ENCODE assay signal across 19 cellular contexts in genomic region chr1:208190784-208191183, GRCh38. TPM values are rescaled to one million over a fixed set of nuclear protein-coding genes. Genes with fewer than 3 reads are reported as not detected.
DNase-seq lines count a peak whose midpoint lies in the region; ATAC-seq, FAIRE-seq and TF ChIP-seq lines count a peak whose summit lies in the region.
"Had no signal": no experiment of that assay in that cellular context is flagged by ENCODE, and none has a peak within 500 bp of the region (broad histone marks: within the 10 kb centered on the region; RNA-seq: fewer than 3 reads in every experiment).

No MANE protein-coding gene starts in this region.

- no peaks in the 10 kb centered on the region for H3K9me3 ChIP-seq in endothelial cell of umbilical vein (replicated peaks; ENCODE audit: control insufficient read depth, insufficient read depth, low read length)
- H3K9me3 ChIP-seq: BE2C, HAP-1 had no signal

- H3K4me3 ChIP-seq in GM23338 (no peak overlapping the region), endothelial cell of umbilical vein (replicated peaks in 1 of 3; ENCODE audit: insufficient read depth in 1 of 3, low read depth in 1 of 3, low read length in 3 of 3) (no peak overlapping the region)
- H3K4me3 ChIP-seq: HAP-1 had no signal

- no TSS peak for BruUV-seq in endothelial cell of umbilical vein (replicated peaks; lab: Mats Ljungman, UMichigan)

- peak; percentile 36 to 66; a peak in 3 of 4 replicates for TF ChIP-seq CTCF in GM23338 (conservative IDR thresholded peaks at IDR 0.05; ENCODE audit: low read depth in 2 of 2)
- no peak for TF ChIP-seq CTCF in endothelial cell of umbilical vein (IDR thresholded peaks at IDR 0.05; ENCODE audit: extremely low read depth in 1 of 2, insufficient read depth in 1 of 2, low read depth in 1 of 2, low read length in 2 of 2)

- H3K36me3 Mint-ChIP-seq in GM23338 (ENCODE audit: low read depth) = no peaks in the 10 kb centered on the region
- H3K36me3 Mint-ChIP-seq: CD4-positive, alpha-beta memory T cell had no signal

- H3K4me2 ChIP-seq in GM23338 (no peak overlapping the region), endothelial cell of umbilical vein (ENCODE audit: insufficient read depth, low read length) (no peak overlapping the region)

- H3K27ac Mint-ChIP-seq in GM23338 = no peak overlapping the region
- H3K27ac Mint-ChIP-seq: CD4-positive, alpha-beta memory T cell; IgD-negative memory B cell; T-helper 17 cell had no signal

- H3K4me1 ChIP-seq in GM23338 (ENCODE audit: insufficient read depth) (no peaks in the 10 kb centered on the region), endothelial cell of umbilical vein (ENCODE audit: control insufficient read depth, extremely low read depth, insufficient read depth, low read length) (peaks cover 10% of the 10 kb centered on the region)
- H3K4me1 ChIP-seq: HAP-1 had no signal

- no peak for TF ChIP-seq POLR2A in endothelial cell of umbilical vein (IDR thresholded peaks at IDR 0.05; ENCODE audit: low read depth, low read length)

- no peaks in the 10 kb centered on the region for H3K9me3 Mint-ChIP-seq in GM23338
- H3K9me3 Mint-ChIP-seq: CD4-positive, alpha-beta memory T cell; IgD-negative memory B cell had no signal

- H3K4me3 Mint-ChIP-seq in GM23338 = no peak overlapping the region
- H3K4me3 Mint-ChIP-seq: CD4-positive, alpha-beta memory T cell; IgD-negative memory B cell; T-helper 17 cell had no signal

- no peaks in the 10 kb centered on the region for H3K9me1 ChIP-seq in endothelial cell of umbilical vein (replicated peaks; ENCODE audit: control insufficient read depth, extremely low read depth, insufficient read depth, low read length)

- H3F3A ChIP-seq in GM23338 (replicated peaks; ENCODE audit: low read depth) = no peaks in the 10 kb centered on the region

- no peaks in the 10 kb centered on the region for H3K9me2 ChIP-seq in GM23338 (ENCODE audit: insufficient read depth)

- FAIRE-seq in endothelial cell of umbilical vein (lab: Jason Lieb, UNC) = peak; percentile 50

- POLR2A ChIA-PET in endothelial cell of umbilical vein (lab: Charles Lee) = no interaction called here

- H4K20me1 ChIP-seq in GM23338 (replicated peaks; ENCODE audit: insufficient read depth) = no peaks in the 10 kb centered on the region
- H4K20me1 ChIP-seq in endothelial cell of umbilical vein (replicated peaks; ENCODE audit: control insufficient read depth, extremely low read depth, insufficient read depth, low read length) = no peaks in the 10 kb centered on the region

- ATAC-seq in GM23338 (peak; percentile 90), left cardiac atrium (no peak)
- ATAC-seq: Panc1, Right ventricle myocardium inferior, T-helper 17 cell had no signal

- no peak overlapping the region for H3K27ac ChIP-seq in GM23338 (ENCODE audit: low read depth)
- no peak overlapping the region for H3K27ac ChIP-seq in endothelial cell of umbilical vein (ENCODE audit: insufficient read depth, low read depth, low read length)

- intact Hi-C loops in endothelial cell of umbilical vein (cut with micrococcal nuclease) (no loop called here), left cardiac atrium (cut with DNase I) (no loop called here)

- no peaks in the 10 kb centered on the region for H3K27me3 ChIP-seq in GM23338 (ENCODE audit: insufficient read depth)
- H3K27me3 ChIP-seq in endothelial cell of umbilical vein (ENCODE audit: control insufficient read depth in 2 of 2, insufficient read depth in 2 of 2, low read length in 2 of 2) = no peaks in the 10 kb centered on the region
- H3K27me3 ChIP-seq: BE2C had no signal

- dilution Hi-C loops in endothelial cell of umbilical vein (cut with MboI; ENCODE audit: extremely low pct_ligation_motif_present, low sequenced_read_pairs) = no loop called here

- no peak overlapping the region for H2AFZ ChIP-seq in GM23338
- no peak overlapping the region for H2AFZ ChIP-seq in endothelial cell of umbilical vein (ENCODE audit: low read depth, low read length)

- H3K27me3 Mint-ChIP-seq in GM23338 (ENCODE audit: insufficient read depth, low read depth, poor library complexity) = no peaks in the 10 kb centered on the region

- H3K4me1 Mint-ChIP-seq in GM23338 = no peaks in the 10 kb centered on the region

- no peak overlapping the region for H3K9ac ChIP-seq in endothelial cell of umbilical vein (replicated peaks; ENCODE audit: extremely low read depth, insufficient read depth, low read length)

- H3K79me2 ChIP-seq in GM23338 (replicated peaks; ENCODE audit: insufficient read depth) (no peaks in the 10 kb centered on the region), endothelial cell of umbilical vein (ENCODE audit: control insufficient read depth, insufficient read depth, low read length) (peaks cover 90% of the 10 kb centered on the region)

- no peaks in the 10 kb centered on the region for H3K36me3 ChIP-seq in GM23338 (ENCODE audit: insufficient read depth)
- H3K36me3 ChIP-seq in endothelial cell of umbilical vein (ENCODE audit: control insufficient read depth in 2 of 2, extremely low read depth in 1 of 2, insufficient read depth in 2 of 2, low read length in 2 of 2) = peaks cover 16 to 19% of the 10 kb centered on the region in 2 experiments
- H3K36me3 ChIP-seq: BE2C, HAP-1 had no signal

- CTCF ChIA-PET in endothelial cell of umbilical vein (lab: Charles Lee) = interaction anchor here (2.1 kb wide), 1 partner anchor 12 kb away, joined by 6 read pairs; no protein-coding TSS in a partner anchor

- DNase-seq in COR-L47 (lab: John Stamatoyannopoulos, UW) (peak; percentile 46), GM23338 (ENCODE audit: low spot score) (peak; percentile 39), NCI-H2171 treated with DMSO at 0.1 percent for 48 hours (lab: John Stamatoyannopoulos, UW) (peak; percentile 62), endothelial cell of umbilical vein (ENCODE audit: low read depth, low spot score) (no peak), KG1 (lab: John Stamatoyannopoulos, UW) (no peak), HPDE6-E6E7 (ENCODE audit: extremely low spot score) (no peak), left cardiac atrium (no peak), AG20443 (ENCODE audit: low spot score) (no peak)
- DNase-seq: BE2C; CD4-positive, alpha-beta memory T cell; DMS 273 treated with DMSO at 0.1 percent for 48 hours; MV-4-11; NCI-H1694 treated with DMSO at 0.1 percent for 48 hours; NCI-H524 treated with DMSO at 0.1 percent for 48 hours; T-helper 17 cell had no signal

TF ChIP-seq in GM23338, 12 proteins besides CTCF, POLR2A, EP300 and RAD21 (continues in another document):
- no peak for TF ChIP-seq EZH2 (IDR thresholded peaks at IDR 0.05; ENCODE audit: low read depth, unreplicated experiment)
- TF ChIP-seq ZNF331 (CRISPR knock-in tag; IDR thresholded peaks at IDR 0.05; ENCODE audit: low read depth) = no peak
- no peak for TF ChIP-seq POLR2AphosphoS5 (IDR thresholded peaks at IDR 0.05; ENCODE audit: low read depth)

TF ChIP-seq in endothelial cell of umbilical vein, 7 proteins besides CTCF, POLR2A, EP300 and RAD21:
- TF ChIP-seq EZH2 (IDR thresholded peaks at IDR 0.05; ENCODE audit: borderline replicate concordance, low read depth, low read length, severe bottlenecking) (no peak), MYC (IDR thresholded peaks at IDR 0.05; ENCODE audit: low read depth, low read length) (no peak), FOS (IDR thresholded peaks at IDR 0.05; ENCODE audit: borderline replicate concordance, insufficient read depth, low read length) (no peak), POLR2AphosphoS5 (IDR thresholded peaks at IDR 0.05; ENCODE audit: insufficient read depth, low read depth, low read length) (no peak), GATA2 (IDR thresholded peaks at IDR 0.05; ENCODE audit: insufficient read depth, insufficient read length, low read depth, low read length) (no peak), JUN (IDR thresholded peaks at IDR 0.05; ENCODE audit: borderline replicate concordance, insufficient read depth, insufficient read length, low read depth) (no peak), MAX (IDR thresholded peaks at IDR 0.05; ENCODE audit: insufficient read depth, insufficient read length) (no peak)

RNA-seq across cellular contexts. Expression of gene PLXNA2, which starts 53.4 kb away (rescaled TPM):
- 1.8 and 3.2 TPM in 2 replicates for total RNA-seq in GM23338 (2014; rRNA removed; shearing (Covaris generic))
- polyA plus RNA-seq in GM23338 (2016; fragmentation: Nextera tagmentation; extraction: Ambion mirVana) = 0.40 and 0.45 TPM in 2 replicates
- 229 and 302 TPM in 2 replicates for total RNA-seq in endothelial cell of umbilical vein
- polyA plus RNA-seq in endothelial cell of umbilical vein = 42.6 and 43.3 TPM in 2 replicates
- 45.8 and 46.2 TPM in 2 replicates for polyA plus RNA-seq in endothelial cell of umbilical vein (2011; cell fraction: cytosol; rRNA removed)
- 246 and 252 TPM in 2 replicates for polyA plus RNA-seq in endothelial cell of umbilical vein (2011; cell fraction: nucleus; rRNA removed)
- polyA plus RNA-seq in endothelial cell of umbilical vein (2012) = 71.3 and 100 TPM in 2 replicates
- polyA minus RNA-seq in endothelial cell of umbilical vein = 148 and 179 TPM in 2 replicates
- 4.7 TPM for polyA minus RNA-seq in endothelial cell of umbilical vein (2011; cell fraction: cytosol; rRNA and poly(A)+ RNA removed)
- polyA minus RNA-seq in endothelial cell of umbilical vein (2011; cell fraction: nucleus; rRNA and poly(A)+ RNA removed) = 206 and 227 TPM in 2 replicates
- total RNA-seq in left cardiac atrium = 10 to 100 TPM; 13.3 to 43.4 TPM

Comparison
In these comparisons a context has a peak if more than half of its experiments do, and no peak if none do; other contexts are left out.
1. DNase-seq: peak in COR-L47 (single experiment), GM23338 (single experiment) and NCI-H2171 treated with DMSO at 0.1 percent for 48 hours (single experiment); none in endothelial cell of umbilical vein (single experiment), KG1 (single experiment), HPDE6-E6E7 (single experiment), left cardiac atrium (single experiment) and AG20443 (single experiment).
2. CTCF ChIP-seq: peak in GM23338 (2 of 2); none in endothelial cell of umbilical vein (0 of 2).